In genomic region chr11:116355104-116355503, GRCh38 we compare ENCODE assay signal across 34 cellular contexts.
A peak's percentile ranks its signal among the peaks of the same experiment; 100 is the strongest.
DNase-seq lines count a peak whose midpoint lies in the region; ATAC-seq, FAIRE-seq and TF ChIP-seq lines count a peak whose summit lies in the region.
"Had no signal": no experiment of that assay in that cellular context is flagged by ENCODE, and none has a peak within 500 bp of the region (broad histone marks: within the 10 kb centered on the region; RNA-seq: fewer than 3 reads in every experiment).

No MANE protein-coding gene starts in this region.

- BruUV-seq in HepG2 (replicated peaks; lab: Mats Ljungman, UMichigan) = no TSS peak

- no peaks in the 10 kb centered on the region for H3K9me3 ChIP-seq in HepG2 (ENCODE audit: low read length)
- H3K9me3 ChIP-seq in right lobe of liver = no peaks in the 10 kb centered on the region
- no peaks in the 10 kb centered on the region for H3K9me3 ChIP-seq in SK-N-SH
- no peaks in the 10 kb centered on the region for H3K9me3 ChIP-seq in H1 (ENCODE audit: insufficient read depth in 2 of 2, low read depth in 1 of 2, low read length in 1 of 2)
- H3K9me3 ChIP-seq: A549, BE2C, BLaER1, Caco-2 had no signal

- no peak overlapping the region for H2BK20ac ChIP-seq in H1 (ENCODE audit: low read length)

- no peak overlapping the region for H3K23ac ChIP-seq in H1 (ENCODE audit: insufficient read length)

- H2AK5ac ChIP-seq in H1 (ENCODE audit: low read depth, low read length) = no peak overlapping the region

- no peaks in the 10 kb centered on the region; a peak in 1 of 5 replicates for H3K27me3 ChIP-seq in HepG2 (ENCODE audit: control insufficient read depth in 1 of 2, insufficient read depth in 2 of 2, low read length in 2 of 2)
- H3K27me3 ChIP-seq in right lobe of liver = no peaks in the 10 kb centered on the region
- no peaks in the 10 kb centered on the region for H3K27me3 ChIP-seq in SK-N-SH (ENCODE audit: insufficient read depth)
- H3K27me3 ChIP-seq in H1 (replicated peaks in 1 of 4; ENCODE audit: control insufficient read depth in 3 of 4, extremely low read depth in 1 of 4, insufficient read depth in 3 of 4, low read length in 3 of 4) = no peaks in the 10 kb centered on the region
- H3K27me3 ChIP-seq: BE2C; BLaER1; BLaER1 treated with 17β-estradiol and CSF1 and Interleukin-3, amounts not matched to agents 10 nM and 100 nM had no signal

- no peak for ATAC-seq in HepG2
- no peak for ATAC-seq in right lobe of liver
- no peak for ATAC-seq in SK-N-SH treated with all-trans-retinoic acid at 6 μM for 48 hours
- ATAC-seq in GM21576 (IDR thresholded peaks at IDR 0.05; ENCODE audit: unreplicated experiment) = no peak
- ATAC-seq in GM18502 (IDR thresholded peaks at IDR 0.05; ENCODE audit: poor library complexity, unreplicated experiment) = no peak
- ATAC-seq: A549; CD8-positive, alpha-beta T cell had no signal

- H3F3A ChIP-seq in SK-N-SH (replicated peaks; ENCODE audit: insufficient read depth) = no peaks in the 10 kb centered on the region

- H3K79me1 ChIP-seq in H1 (ENCODE audit: low read depth, low read length) = peaks cover 5% of the 10 kb centered on the region

- no peaks in the 10 kb centered on the region; the same call in 1 of the 2 replicates for H3K23me2 ChIP-seq in H1 (ENCODE audit: low read depth, low read length)

- intact Hi-C loops in HepG2 (cut with micrococcal nuclease; ENCODE audit: unreplicated experiment) = no loop called here
- intact Hi-C loops in right lobe of liver (cut with DNase I) = no loop called here

- no peak overlapping the region for H3K14ac ChIP-seq in H1 (ENCODE audit: insufficient read length)

- H2BK120ac ChIP-seq in H1 (replicated peaks; ENCODE audit: low read depth, low read length) = no peak overlapping the region

- no peak overlapping the region for H2BK15ac ChIP-seq in H1 (ENCODE audit: low read length)

- CTCF ChIA-PET in HepG2 (lab: Yijun Ruan, JAX; ENCODE audit: low intra/inter-chr PET ratio, low total read pairs) (no interaction called here), SK-N-SH (lab: Yijun Ruan, JAX) (interaction anchor here (0.6 to 1.0 kb wide), 2 partner anchors 18 to 144 kb away, joined by 3 read pairs; no protein-coding TSS in a partner anchor), H1 (lab: Charles Lee; ENCODE audit: partially characterized antibody) (interaction anchor here (0.7 to 1.3 kb wide), 3 partner anchors 130 to 149 kb away, joined by 3 to 4 read pairs (median 3); no protein-coding TSS in a partner anchor)

- FAIRE-seq in HepG2 (lab: Jason Lieb, UNC) (no peak), H1 (lab: Jason Lieb, UNC) (no peak)
- FAIRE-seq: A204.1, A549, D721Med had no signal

- no peak overlapping the region for H3K56ac ChIP-seq in H1 (replicated peaks; ENCODE audit: insufficient read length, low read depth, low read length)

- H3K4ac ChIP-seq in H1 (replicated peaks; ENCODE audit: insufficient read length, low read depth, low read length) = no peak overlapping the region

- H3K9ac ChIP-seq in HepG2 (ENCODE audit: insufficient read depth, low read depth, low read length) (no peak overlapping the region), SK-N-SH (no peak overlapping the region), H1 (replicated peaks in 1 of 4; ENCODE audit: extremely low read depth in 1 of 4, low read depth in 3 of 4, low read length in 3 of 4) (no peak overlapping the region)
- H3K9ac ChIP-seq: BLaER1; BLaER1 treated with 17β-estradiol and CSF1 and Interleukin-3, amounts not matched to agents 10 nM and 100 nM had no signal

- in situ Hi-C loops in HepG2 (cut with HindIII; ENCODE audit: extremely low pct_ligation_motif_present, low pct_unique_long_range_greater_than_20kb) = no loop called here

- H2BK12ac ChIP-seq in H1 (ENCODE audit: low read depth, low read length) = no peak overlapping the region

- H2AFZ ChIP-seq in HepG2 (ENCODE audit: low read length) = no peak overlapping the region
- H2AFZ ChIP-seq in SK-N-SH (ENCODE audit: low read depth) = no peak overlapping the region
- H2AFZ ChIP-seq in H1 (ENCODE audit: low read length) = no peak overlapping the region

- TF ChIP-seq CTCF in HepG2 (CRISPR knock-in tag; IDR thresholded peaks at IDR 0.05) (no peak), right lobe of liver (IDR thresholded peaks at IDR 0.05) (no peak), SK-N-SH (IDR thresholded peaks at IDR 0.05) (no peak), H1 (IDR thresholded peaks at IDR 0.05; ENCODE audit: control extremely low read depth in 1 of 3, insufficient read depth in 1 of 3, low read depth in 1 of 3, low read length in 3 of 3) (no peak)

- H3K36me3 ChIP-seq in HepG2 (replicated peaks in 1 of 2; ENCODE audit: control insufficient read depth in 1 of 2, insufficient read depth in 2 of 2, low read length in 2 of 2) (no peaks in the 10 kb centered on the region), right lobe of liver (no peaks in the 10 kb centered on the region), SK-N-SH (replicated peaks in 1 of 2; ENCODE audit: control insufficient read depth in 1 of 2, insufficient read depth in 2 of 2, low read length in 1 of 2) (no peaks in the 10 kb centered on the region), H1 (ENCODE audit: control insufficient read depth in 2 of 4, insufficient read depth in 4 of 4, low read length in 3 of 4) (no peaks in the 10 kb centered on the region)
- H3K36me3 ChIP-seq: BE2C; BLaER1; BLaER1 treated with 17β-estradiol and CSF1 and Interleukin-3, amounts not matched to agents 10 nM and 100 nM had no signal

- H3K4me3 ChIP-seq in HepG2 (replicated peaks in 1 of 3; ENCODE audit: insufficient read depth in 1 of 3, low read depth in 2 of 3, low read length in 3 of 3) (no peak overlapping the region), right lobe of liver (no peak overlapping the region), SK-N-SH (ENCODE audit: low read depth in 2 of 2, low read length in 1 of 2) (no peak overlapping the region), H1 (ENCODE audit: extremely low read depth in 1 of 4, insufficient read depth in 2 of 4, low read depth in 3 of 4, low read length in 4 of 4) (no peak overlapping the region)
- H3K4me3 ChIP-seq: A549; BLaER1; BLaER1 treated with 17β-estradiol and CSF1 and Interleukin-3, amounts not matched to agents 10 nM and 100 nM had no signal

- H4K20me1 ChIP-seq in HepG2 (ENCODE audit: insufficient read depth, low read length) (no peaks in the 10 kb centered on the region), SK-N-SH (ENCODE audit: insufficient read depth) (no peaks in the 10 kb centered on the region), H1 (replicated peaks in 1 of 2; ENCODE audit: control insufficient read depth in 1 of 2, insufficient read depth in 2 of 2, low read length in 2 of 2) (no peaks in the 10 kb centered on the region)
- H4K20me1 ChIP-seq: BLaER1; BLaER1 treated with 17β-estradiol and CSF1 and Interleukin-3, amounts not matched to agents 10 nM and 100 nM had no signal

- H3K4me1 ChIP-seq in HepG2 (ENCODE audit: insufficient read depth, low read length) (peaks cover 13% of the 10 kb centered on the region; the same call in 1 of the 2 replicates), right lobe of liver (no peaks in the 10 kb centered on the region), SK-N-SH (ENCODE audit: control insufficient read depth in 1 of 2, insufficient read depth in 2 of 2, low read depth in 1 of 2, low read length in 1 of 2) (peaks cover 0 to 42% of the 10 kb centered on the region in 2 experiments; a peak in 2 of 4 replicates), H1 (replicated peaks in 1 of 4; ENCODE audit: control insufficient read depth in 3 of 4, insufficient read depth in 4 of 4, low read length in 3 of 4) (peaks cover 0 to 15% (median 8%) of the 10 kb centered on the region in 4 experiments; a peak in 6 of 7 replicates)
- H3K4me1 ChIP-seq: A549, BE2C, BLaER1, Caco-2 had no signal

- POLR2A ChIA-PET in HepG2 (lab: Yijun Ruan, JAX) = no interaction called here
- POLR2A ChIA-PET in SK-N-SH (lab: Yijun Ruan, JAX) = interaction anchor here (0.6 to 2.2 kb wide), 6 partner anchors 16 to 116 kb away, joined by 3 to 7 read pairs (median 3); no protein-coding TSS in a partner anchor
- POLR2A ChIA-PET in H1 (lab: Charles Lee; ENCODE audit: partially characterized antibody) = no interaction called here

- H4K91ac ChIP-seq in H1 (replicated peaks; ENCODE audit: insufficient read length, low read length) = no peak overlapping the region

- 13% methylated on average over 1 of the region's 1 CpG for WGBS in HepG2 (ENCODE audit: low lambda C conversion rate)
- 67% methylated on average over 1 of the region's 1 CpG for WGBS in right lobe of liver (ENCODE audit: insufficient coverage, low coverage, low lambda C conversion rate, missing lambda C conversion rate)
- WGBS in SK-N-SH (ENCODE audit: low lambda C conversion rate) = 8% methylated on average over 1 of the region's 1 CpG
- WGBS in H1 (ENCODE audit: extremely low coverage in 1 of 2, insufficient coverage in 1 of 2, insufficient read length in 1 of 2, insufficient replicate concordance in 2 of 2, low coverage in 1 of 2, low lambda C conversion rate in 2 of 2, missing lambda C conversion rate in 1 of 2), 2 experiments = 88% methylated on average over 1 of the region's 1 CpG; no CpG with 5 or more reads in 1 of the 2 experiments

- TF ChIP-seq POLR2A in HepG2 (IDR thresholded peaks at IDR 0.05; ENCODE audit: insufficient read depth in 1 of 2, low read depth in 2 of 2, low read length in 2 of 2) = no peak
- no peak for TF ChIP-seq POLR2A in right lobe of liver (IDR thresholded peaks at IDR 0.05)
- TF ChIP-seq POLR2A in H1 (IDR thresholded peaks at IDR 0.05; ENCODE audit: control extremely low read depth in 1 of 2, low read depth in 2 of 2, low read length in 2 of 2) = no peak

- no peak overlapping the region for H3K27ac ChIP-seq in HepG2 (ENCODE audit: extremely low read length, insufficient read depth, low read length)
- H3K27ac ChIP-seq in right lobe of liver = no peak overlapping the region
- H3K27ac ChIP-seq in SK-N-SH (ENCODE audit: low read depth in 2 of 2, low read length in 1 of 2) = peak overlapping the region in 1 of 2 experiments; percentile 84; a peak in 2 of 4 replicates
- H3K27ac ChIP-seq in H1 (ENCODE audit: low read depth, low read length) = no peak overlapping the region
- H3K27ac ChIP-seq: 22Rv1; A549; BLaER1; BLaER1 treated with 17β-estradiol and CSF1 and Interleukin-3, amounts not matched to agents 10 nM and 100 nM; C4-2B had no signal

- TF ChIP-seq EP300 in HepG2 (IDR thresholded peaks at IDR 0.05; ENCODE audit: low read depth in 2 of 2, low read length in 2 of 2) = no peak
- TF ChIP-seq EP300 in HepG2 (CRISPR knock-in tag; IDR thresholded peaks at IDR 0.05; ENCODE audit: borderline replicate concordance) = no peak
- TF ChIP-seq EP300 in SK-N-SH (IDR thresholded peaks at IDR 0.05; ENCODE audit: borderline replicate concordance in 1 of 2, low read depth in 1 of 2, low read length in 1 of 2) = peak in 1 of 2 experiments; percentile 97; a peak in 2 of 4 replicates
- no peak for TF ChIP-seq EP300 in H1 (IDR thresholded peaks at IDR 0.05; ENCODE audit: borderline replicate concordance in 1 of 2, low read depth in 2 of 2, low read length in 2 of 2)

- H2BK5ac ChIP-seq in H1 (ENCODE audit: low read depth, low read length) = 0 out of 2 replicates have a peak overlapping the region, but pooled peaks have one; percentile 10

- H3K4me2 ChIP-seq in HepG2 (ENCODE audit: low read depth, low read length) (no peak overlapping the region), SK-N-SH (no peak overlapping the region), H1 (ENCODE audit: insufficient read depth in 1 of 2, low read depth in 2 of 2, low read length in 2 of 2) (no peak overlapping the region)
- H3K4me2 ChIP-seq: A549; BLaER1; BLaER1 treated with 17β-estradiol and CSF1 and Interleukin-3, amounts not matched to agents 10 nM and 100 nM had no signal

- H3K79me2 ChIP-seq in HepG2 (ENCODE audit: insufficient read depth, low read length) (no peaks in the 10 kb centered on the region), SK-N-SH (ENCODE audit: insufficient read depth) (no peaks in the 10 kb centered on the region), H1 (ENCODE audit: control insufficient read depth in 1 of 2, insufficient read depth in 2 of 2, low read length in 2 of 2) (no peaks in the 10 kb centered on the region)

- DNase-seq in HepG2 (ENCODE audit: low spot score) = no peak
- DNase-seq in right lobe of liver = no peak
- peak; percentile 82 for DNase-seq in SK-N-SH
- no peak for DNase-seq in H1 (ENCODE audit: low read depth in 1 of 2, low spot score in 2 of 2)
- DNase-seq in foreskin melanocyte = no peak
- DNase-seq: 8988T; ACHN; AML-193; BE2C; C1 segment of cervical spinal cord; Caco-2; Calu3; CD4-positive, alpha-beta memory T cell; CD4-positive, alpha-beta T cell; CD4-positive, CD25-positive, alpha-beta regulatory T cell; CD8-positive, alpha-beta memory T cell; CD8-positive, alpha-beta T cell; COR-L47; DMS 273 treated with DMSO at 0.1 percent for 48 hours; DMS153; DMS53; DMS79; DND-41; EL had no signal

- H3K18ac ChIP-seq in H1 (ENCODE audit: extremely low read depth, low read length) = no peak overlapping the region

- H4K5ac ChIP-seq in H1 (ENCODE audit: insufficient read length, low read depth, low read length) = no peak overlapping the region

- no peaks in the 10 kb centered on the region for H3K9me2 ChIP-seq in SK-N-SH

- TF ChIP-seq RAD21 in HepG2 (CRISPR knock-in tag; IDR thresholded peaks at IDR 0.05) (no peak), SK-N-SH (IDR thresholded peaks at IDR 0.05; ENCODE audit: low read length) (peak; percentile 49), H1 (IDR thresholded peaks at IDR 0.05 in 1 of 2, conservative IDR thresholded peaks at IDR 0.05 in 1 of 2; ENCODE audit: low read depth in 2 of 2, low read length in 2 of 2) (no peak)

- no peak overlapping the region for H4K8ac ChIP-seq in H1 (ENCODE audit: extremely low read depth, insufficient read depth, low read length)
